Comparison of ENCODE assay signal across 8 cellular contexts in the genomic region with DNA sequence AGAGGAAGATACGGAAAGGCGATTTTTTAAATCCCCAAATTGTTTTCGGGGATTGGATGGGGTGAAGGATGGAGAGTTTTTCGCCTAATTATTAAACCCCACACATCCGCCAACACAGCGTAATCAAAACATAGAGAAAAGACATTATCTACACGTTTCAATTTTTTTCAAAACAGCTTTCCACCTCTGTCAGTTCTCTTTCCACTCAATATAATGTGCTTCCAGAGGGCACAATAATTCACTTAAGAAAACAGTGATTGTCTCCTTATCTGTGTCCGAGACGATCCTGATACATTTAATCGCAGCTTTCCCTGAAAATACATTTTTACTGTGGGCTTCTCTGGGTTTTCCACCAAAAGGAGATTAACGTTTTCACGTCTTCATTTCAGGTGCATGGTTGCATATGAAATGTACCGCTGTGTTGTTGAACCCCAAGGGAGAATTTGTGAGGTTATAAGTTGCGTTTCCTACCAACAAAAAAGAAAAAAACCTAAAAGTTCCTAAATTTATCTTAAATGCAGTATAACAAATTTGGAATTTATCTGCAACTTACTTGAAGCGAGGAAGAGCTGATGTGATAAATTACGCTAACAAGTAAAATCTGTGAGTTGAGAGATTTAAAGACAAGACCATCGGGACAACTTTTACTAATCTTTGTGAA. TPM values are rescaled to one million over a fixed set of nuclear protein-coding genes. Genes with fewer than 3 reads are reported as not detected.
DNase-seq lines count a peak whose midpoint lies in the region; ATAC-seq and TF ChIP-seq lines count a peak whose summit lies in the region.

No MANE protein-coding gene starts in this region.

- no peaks in the 10 kb centered on the region for H3K9me3 ChIP-seq in thoracic aorta

- TF ChIP-seq CTCF in astrocyte of the cerebellum (IDR thresholded peaks at IDR 0.05; ENCODE audit: low read depth, low read length, missing control alignments) (no peak), thoracic aorta (IDR thresholded peaks at IDR 0.05) (no peak)

- ATAC-seq in thoracic aorta (ENCODE audit: insufficient number of reproducible peaks, low FRiP score, low read depth) (no peak), HG03175 (IDR thresholded peaks at IDR 0.05; ENCODE audit: unreplicated experiment) (no peak), GM19328 (IDR thresholded peaks at IDR 0.05; ENCODE audit: unreplicated experiment) (no peak)

- H3K27me3 ChIP-seq in thoracic aorta (replicated peaks; ENCODE audit: insufficient read depth), result no peaks in the 10 kb centered on the region

- in situ Hi-C loops in astrocyte of the cerebellum (cut with HindIII; ENCODE audit: low sequenced_read_pairs), result no loop called here

- H3K27me3 Mint-ChIP-seq in activated T-cell treated with anti-CD3 and anti-CD28 coated beads, Interleukin-2, amount 50 U/mL, for 24 hours, result no peaks in the 10 kb centered on the region

- H3K9me3 Mint-ChIP-seq in activated T-cell treated with anti-CD3 and anti-CD28 coated beads, Interleukin-2, amount 50 U/mL, for 24 hours, result no peaks in the 10 kb centered on the region

- H3K36me3 Mint-ChIP-seq in activated T-cell treated with anti-CD3 and anti-CD28 coated beads, Interleukin-2, amount 50 U/mL, for 24 hours (ENCODE audit: low read depth), result peaks cover 30% of the 10 kb centered on the region

- no peak overlapping the region for H3K27ac ChIP-seq in thoracic aorta

- peak overlapping the region; percentile 99 for H3K27ac Mint-ChIP-seq in activated T-cell treated with anti-CD3 and anti-CD28 coated beads, Interleukin-2, amount 50 U/mL, for 24 hours

- DNase-seq in activated T-cell treated with anti-CD3 and anti-CD28 coated beads, Interleukin-2, amount 50 U/mL, for 24 hours, result no peak
- DNase-seq in activated T-cell treated with anti-CD3 and anti-CD28 coated beads, Interleukin-2, amount 50 U/mL, for 1 hour, result no peak
- DNase-seq in astrocyte of the cerebellum (ENCODE audit: low read depth) (no peak), left kidney (ENCODE audit: low read depth, low spot score) (peak; percentile 36), thoracic aorta (ENCODE audit: low spot score) (no peak), NCI-H510A treated with DMSO at 0.1 percent for 48 hours (lab: John Stamatoyannopoulos, UW) (no peak)

- H3K4me3 ChIP-seq in astrocyte of the cerebellum (ENCODE audit: low read depth, low read length) (peak overlapping the region; percentile 91), thoracic aorta (peak overlapping the region; percentile 90)

- H3K4me1 Mint-ChIP-seq in activated T-cell treated with anti-CD3 and anti-CD28 coated beads, Interleukin-2, amount 50 U/mL, for 24 hours (ENCODE audit: low read depth), result peaks cover 44% of the 10 kb centered on the region

- H3K36me3 ChIP-seq in thoracic aorta, result no peaks in the 10 kb centered on the region

- H3K4me1 ChIP-seq in thoracic aorta (ENCODE audit: control insufficient read depth in 1 of 2, low read depth in 2 of 2), result peaks cover 7 to 10% of the 10 kb centered on the region in 2 donors

- peak overlapping the region; percentile 98 for H3K4me3 Mint-ChIP-seq in activated T-cell treated with anti-CD3 and anti-CD28 coated beads, Interleukin-2, amount 50 U/mL, for 24 hours

RNA-seq across cellular contexts. Expression of a gene that starts 0.6 kb away (rescaled TPM):
- total RNA-seq in thoracic aorta, result 10 to 100 TPM in 1 of 2 donors, 1 to 10 TPM in 1; 9.3 to 10.2 TPM

RNA-seq across cellular contexts. Expression of a gene that starts 56.2 kb away (rescaled TPM):
- 1 to 10 TPM in 1 of 2 donors, not detected in 1; 1.1 TPM for total RNA-seq in thoracic aorta
